ENCODE assay signal across 26 cellular contexts in genomic region chr2:46816846-46817726, GRCh38.
DNase-seq lines count a peak whose midpoint lies in the region; ATAC-seq, FAIRE-seq and TF ChIP-seq lines count a peak whose summit lies in the region.
"Had no signal": no experiment of that assay in that cellular context is flagged by ENCODE, and none has a peak within 500 bp of the region (broad histone marks: within the 10 kb centered on the region; RNA-seq: fewer than 3 reads in every experiment).

No MANE protein-coding gene starts in this region.

- H2BK120ac ChIP-seq in H1 (replicated peaks; ENCODE audit: low read depth, low read length) = no peak overlapping the region

- FAIRE-seq in H1 (lab: Jason Lieb, UNC) = no peak

- no peak overlapping the region for H4K5ac ChIP-seq in H1 (ENCODE audit: insufficient read length, low read depth, low read length)

- CTCF ChIA-PET in SK-N-SH (lab: Yijun Ruan, JAX) (interaction anchor here (0.7 to 1.3 kb wide), 7 partner anchors 11 to 62 kb away, joined by 3 to 4 read pairs (median 3); no protein-coding TSS in a partner anchor), H1 (lab: Charles Lee; ENCODE audit: partially characterized antibody) (interaction anchor here (0.7 to 3.2 kb wide), 4 partner anchors 15 to 70 kb away, joined by 3 to 11 read pairs (median 4); no protein-coding TSS in a partner anchor)

- no peak overlapping the region for H3K56ac ChIP-seq in H1 (replicated peaks; ENCODE audit: insufficient read length, low read depth, low read length)

- H3K4ac ChIP-seq in H1 (replicated peaks; ENCODE audit: insufficient read length, low read depth, low read length) = no peak overlapping the region

- H3K36me3 ChIP-seq in SK-N-SH (replicated peaks in 1 of 2; ENCODE audit: control insufficient read depth in 1 of 2, insufficient read depth in 2 of 2, low read length in 1 of 2) (no peaks in the 10 kb centered on the region), H1 (ENCODE audit: control insufficient read depth in 2 of 4, insufficient read depth in 4 of 4, low read length in 3 of 4) (no peaks in the 10 kb centered on the region), lower lobe of right lung (no peaks in the 10 kb centered on the region), tibial artery (no peaks in the 10 kb centered on the region)
- H3K36me3 ChIP-seq: uterus had no signal

- H3K79me2 ChIP-seq in SK-N-SH (ENCODE audit: insufficient read depth) (no peaks in the 10 kb centered on the region), H1 (ENCODE audit: control insufficient read depth in 1 of 2, insufficient read depth in 2 of 2, low read length in 2 of 2) (no peaks in the 10 kb centered on the region)

- no peak for TF ChIP-seq POLR2A in H1 (IDR thresholded peaks at IDR 0.05; ENCODE audit: control extremely low read depth in 1 of 2, low read depth in 2 of 2, low read length in 2 of 2)

- H3K9ac ChIP-seq in SK-N-SH (no peak overlapping the region), H1 (replicated peaks in 1 of 4; ENCODE audit: extremely low read depth in 1 of 4, low read depth in 3 of 4, low read length in 3 of 4) (no peak overlapping the region)

- TF ChIP-seq RAD21 in SK-N-SH (IDR thresholded peaks at IDR 0.05; ENCODE audit: low read length) (no peak), H1 (IDR thresholded peaks at IDR 0.05 in 1 of 2, conservative IDR thresholded peaks at IDR 0.05 in 1 of 2; ENCODE audit: low read depth in 2 of 2, low read length in 2 of 2) (no peak)

- no peaks in the 10 kb centered on the region for H3K79me1 ChIP-seq in H1 (ENCODE audit: low read depth, low read length)

- no peak overlapping the region for H2BK12ac ChIP-seq in H1 (ENCODE audit: low read depth, low read length)

- no peak overlapping the region for H2BK15ac ChIP-seq in H1 (ENCODE audit: low read length)

- H2BK20ac ChIP-seq in H1 (ENCODE audit: low read length) = no peak overlapping the region

- no peaks in the 10 kb centered on the region for H4K20me1 ChIP-seq in SK-N-SH (ENCODE audit: insufficient read depth)
- no peaks in the 10 kb centered on the region for H4K20me1 ChIP-seq in H1 (replicated peaks in 1 of 2; ENCODE audit: control insufficient read depth in 1 of 2, insufficient read depth in 2 of 2, low read length in 2 of 2)

- DNase-seq in SK-N-SH = no peak
- DNase-seq in H1 (ENCODE audit: low read depth in 1 of 2, low spot score in 2 of 2) = no peak
- no peak for DNase-seq in lower lobe of right lung
- DNase-seq in tibial artery = peak in 1 of 2 donors; percentile 65
- no peak for DNase-seq in ACHN
- DNase-seq in activated CD4-positive, alpha-beta T cell treated with anti-CD3 and anti-CD28 coated beads, Interleukin-2, amount 50 U/mL, for 48 hours = no peak
- DNase-seq: activated CD4-positive, alpha-beta T cell treated with anti-CD3 and anti-CD28 coated beads, Interleukin-2, amount 50 U/mL, for 4 hours; activated CD4-positive, CD25-positive, alpha-beta regulatory T cell; activated CD8-positive, alpha-beta memory T cell treated with anti-CD3 and anti-CD28 coated beads, Interleukin-2, amount 50 U/mL, for 4 hours; activated naive CD4-positive, alpha-beta T cell treated with anti-CD3 and anti-CD28 coated beads, Interleukin-2, amount 50 U/mL, for 16 hours; CD4-positive, CD25-positive, alpha-beta regulatory T cell; cortex of kidney; effector memory CD8-positive, alpha-beta T cell; foreskin melanocyte; natural killer cell; NCI-H1092 treated with DMSO at 0.1 percent for 48 hours; NCI-H187 treated with DMSO at 0.1 percent for 48 hours; NCI-H526 treated with DMSO at 0.1 percent for 48 hours; PC-9; retina; stimulated activated CD4-positive, alpha-beta T cell treated with anti-CD3 and anti-CD28 coated beads, Interleukin-12 subunit alpha, Interleukin-12 subunit beta, amount 100 ng/mL, for 4 hours; stimulated activated CD4-positive, alpha-beta T cell treated with anti-CD3 and anti-CD28 coated beads, Interleukin-4, amount 100 ng/mL, for 1 hour; uterus had no signal

- POLR2A ChIA-PET in SK-N-SH (lab: Yijun Ruan, JAX) (no interaction called here), H1 (lab: Charles Lee; ENCODE audit: partially characterized antibody) (no interaction called here)

- H4K91ac ChIP-seq in H1 (replicated peaks; ENCODE audit: insufficient read length, low read length) = no peak overlapping the region

- H3K4me2 ChIP-seq in SK-N-SH (no peak overlapping the region), H1 (ENCODE audit: insufficient read depth in 1 of 2, low read depth in 2 of 2, low read length in 2 of 2) (no peak overlapping the region)
- H3K4me2 ChIP-seq: PC-9 had no signal

- no peaks in the 10 kb centered on the region for H3K9me2 ChIP-seq in SK-N-SH

- H3K18ac ChIP-seq in H1 (ENCODE audit: extremely low read depth, low read length) = no peak overlapping the region

- H3K9me3 ChIP-seq in SK-N-SH (no peaks in the 10 kb centered on the region), H1 (ENCODE audit: insufficient read depth in 2 of 2, low read depth in 1 of 2, low read length in 1 of 2) (no peaks in the 10 kb centered on the region), lower lobe of right lung (no peaks in the 10 kb centered on the region), tibial artery (no peaks in the 10 kb centered on the region)
- H3K9me3 ChIP-seq: uterus had no signal

- no peak overlapping the region for H2BK5ac ChIP-seq in H1 (ENCODE audit: low read depth, low read length)

- WGBS in SK-N-SH (ENCODE audit: low lambda C conversion rate) = 84% methylated on average over 11 of the region's 11 CpGs
- 91% methylated on average over 11 of the region's 11 CpGs; no CpG with 5 or more reads in 1 of the 2 experiments for WGBS in H1 (ENCODE audit: extremely low coverage in 1 of 2, insufficient coverage in 1 of 2, insufficient read length in 1 of 2, insufficient replicate concordance in 2 of 2, low coverage in 1 of 2, low lambda C conversion rate in 2 of 2, missing lambda C conversion rate in 1 of 2), 2 experiments

- no peaks in the 10 kb centered on the region for H3K27me3 ChIP-seq in SK-N-SH (ENCODE audit: insufficient read depth)
- H3K27me3 ChIP-seq in H1 (replicated peaks in 1 of 4; ENCODE audit: control insufficient read depth in 3 of 4, extremely low read depth in 1 of 4, insufficient read depth in 3 of 4, low read length in 3 of 4) = no peaks in the 10 kb centered on the region
- H3K27me3 ChIP-seq in lower lobe of right lung (ENCODE audit: low read depth) = no peaks in the 10 kb centered on the region
- H3K27me3 ChIP-seq in tibial artery = no peaks in the 10 kb centered on the region
- H3K27me3 ChIP-seq: uterus had no signal

- no peak overlapping the region for H2AK5ac ChIP-seq in H1 (ENCODE audit: low read depth, low read length)

- peaks cover 17% of the 10 kb centered on the region for H3F3A ChIP-seq in SK-N-SH (replicated peaks; ENCODE audit: insufficient read depth)

- intact Hi-C loops in lower lobe of right lung (cut with DNase I) (no loop called here), tibial artery (cut with DNase I; ENCODE audit: low total_unique reads) (no loop called here)

- H4K8ac ChIP-seq in H1 (ENCODE audit: extremely low read depth, insufficient read depth, low read length) = peak overlapping the region; percentile 77; the same call in 1 of the 2 replicates

- H2AFZ ChIP-seq in SK-N-SH (ENCODE audit: low read depth) = no peak overlapping the region
- no peak overlapping the region for H2AFZ ChIP-seq in H1 (ENCODE audit: low read length)
- H2AFZ ChIP-seq: PC-9 had no signal

- ATAC-seq in SK-N-SH treated with all-trans-retinoic acid at 6 μM for 48 hours (no peak), lower lobe of right lung (no peak), GM19351 (IDR thresholded peaks at IDR 0.05; ENCODE audit: unreplicated experiment) (no peak)
- ATAC-seq: effector memory CD8-positive, alpha-beta T cell; natural killer cell had no signal

- H3K23ac ChIP-seq in H1 (ENCODE audit: insufficient read length) = no peak overlapping the region

- TF ChIP-seq EP300 in SK-N-SH (IDR thresholded peaks at IDR 0.05; ENCODE audit: borderline replicate concordance in 1 of 2, low read depth in 1 of 2, low read length in 1 of 2) (no peak), H1 (IDR thresholded peaks at IDR 0.05; ENCODE audit: borderline replicate concordance in 1 of 2, low read depth in 2 of 2, low read length in 2 of 2) (no peak)

- H3K27ac ChIP-seq in SK-N-SH (ENCODE audit: low read depth in 2 of 2, low read length in 1 of 2) (no peak overlapping the region), H1 (ENCODE audit: low read depth, low read length) (no peak overlapping the region), lower lobe of right lung (peak overlapping the region; percentile 24), tibial artery (peak overlapping the region; percentile 68 to 90)
- H3K27ac ChIP-seq: 22Rv1, PC-9 had no signal

- H3K4me3 ChIP-seq in SK-N-SH (ENCODE audit: low read depth in 2 of 2, low read length in 1 of 2) = no peak overlapping the region
- no peak overlapping the region for H3K4me3 ChIP-seq in H1 (ENCODE audit: extremely low read depth in 1 of 4, insufficient read depth in 2 of 4, low read depth in 3 of 4, low read length in 4 of 4)
- H3K4me3 ChIP-seq in lower lobe of right lung = no peak overlapping the region
- H3K4me3 ChIP-seq in tibial artery = no peak overlapping the region
- H3K4me3 ChIP-seq: PC-9, uterus had no signal

- H3K14ac ChIP-seq in H1 (ENCODE audit: insufficient read length) = no peak overlapping the region

- peaks cover 22 to 27% of the 10 kb centered on the region in 2 experiments for H3K4me1 ChIP-seq in SK-N-SH (ENCODE audit: control insufficient read depth in 1 of 2, insufficient read depth in 2 of 2, low read depth in 1 of 2, low read length in 1 of 2)
- H3K4me1 ChIP-seq in H1 (replicated peaks in 1 of 4; ENCODE audit: control insufficient read depth in 3 of 4, insufficient read depth in 4 of 4, low read length in 3 of 4) = peaks cover 0 to 2% (median 0%) of the 10 kb centered on the region in 4 experiments; a peak in 2 of 7 replicates
- H3K4me1 ChIP-seq in lower lobe of right lung = peaks cover 44% of the 10 kb centered on the region
- H3K4me1 ChIP-seq in tibial artery = peaks cover 0 to 70% (median 61%) of the 10 kb centered on the region in 4 donors

- in situ Hi-C loops in ACHN (cut with HindIII; ENCODE audit: low pct_ligation_motif_present, low pct_unique_long_range_greater_than_20kb, low sequenced_read_pairs) = no loop called here

- TF ChIP-seq CTCF in SK-N-SH (IDR thresholded peaks at IDR 0.05) = no peak
- TF ChIP-seq CTCF in H1 (IDR thresholded peaks at IDR 0.05; ENCODE audit: control extremely low read depth in 1 of 3, insufficient read depth in 1 of 3, low read depth in 1 of 3, low read length in 3 of 3) = no peak
- TF ChIP-seq CTCF in lower lobe of right lung (IDR thresholded peaks at IDR 0.05) = no peak
- TF ChIP-seq CTCF in tibial artery (IDR thresholded peaks at IDR 0.05) = no peak

- no peaks in the 10 kb centered on the region for H3K23me2 ChIP-seq in H1 (ENCODE audit: low read depth, low read length)

TF ChIP-seq in SK-N-SH, 30 proteins besides CTCF, POLR2A, EP300 and RAD21 (continues in another document):
- no peak for TF ChIP-seq FOXM1 (IDR thresholded peaks at IDR 0.05; ENCODE audit: low read depth)

TF ChIP-seq in SK-N-SH treated with all-trans-retinoic acid at 6 μM for 48 hours, 23 proteins besides CTCF, POLR2A, EP300 and RAD21 (continues in another document):
- TF ChIP-seq BACH2 (CRISPR knock-in tag; IDR thresholded peaks at IDR 0.05; ENCODE audit: borderline replicate concordance) (no peak), ZFP3 (CRISPR knock-in tag; IDR thresholded peaks at IDR 0.05) (no peak)

TF ChIP-seq in H1, 55 proteins besides CTCF, POLR2A, EP300 and RAD21:
- TF ChIP-seq GTF2F1 (IDR thresholded peaks at IDR 0.05; ENCODE audit: borderline replicate concordance, low read depth, low read length) (no peak), CHD2 (IDR thresholded peaks at IDR 0.05; ENCODE audit: low read length) (no peak)
TF ChIP-seq in H1: peak in this region for 0.

Comparison
In these comparisons a context has a peak if more than half of its experiments do, and no peak if none do; other contexts are left out.
1. H3K27ac ChIP-seq: peak in lower lobe of right lung (single experiment) and tibial artery (2 of 2); none in SK-N-SH (0 of 2) and H1 (single experiment).